Comparison of ENCODE assay signal across 23 cellular contexts in the genomic region with DNA sequence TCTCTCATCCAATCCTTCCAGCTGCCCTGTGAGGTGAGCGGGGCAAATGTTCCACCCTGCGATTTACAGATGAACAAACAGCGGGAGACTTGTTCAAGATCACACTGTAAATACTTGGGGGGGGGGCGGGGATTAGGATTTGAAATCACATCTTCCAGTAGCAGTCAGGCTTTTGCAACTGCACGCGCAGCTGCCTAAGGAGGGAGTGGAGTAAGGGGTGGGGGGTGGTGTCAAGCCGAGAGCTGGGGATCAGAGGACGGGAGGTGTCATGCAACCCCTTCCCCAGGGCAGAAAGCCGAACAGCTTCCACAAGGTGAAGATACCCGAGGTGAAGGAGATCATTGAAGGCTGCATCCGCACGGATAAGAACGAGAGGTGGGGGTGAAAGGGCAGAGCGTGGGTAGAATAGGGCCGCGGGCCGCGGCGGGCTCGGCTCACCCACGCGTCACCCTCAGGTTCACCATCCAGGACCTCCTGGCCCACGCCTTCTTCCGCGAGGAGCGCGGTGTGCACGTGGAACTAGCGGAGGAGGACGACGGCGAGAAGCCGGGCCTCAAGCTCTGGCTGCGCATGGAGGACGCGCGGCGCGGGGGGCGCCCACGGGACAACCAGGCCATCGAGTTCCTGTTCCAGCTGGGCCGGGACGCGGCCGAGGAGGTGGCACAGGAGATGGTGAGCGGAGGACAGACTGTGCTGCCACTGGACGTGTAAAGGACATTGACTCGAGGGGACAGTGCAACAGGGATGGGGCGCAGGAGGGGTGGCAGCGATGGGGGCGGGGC. TPM values are rescaled to one million over a fixed set of nuclear protein-coding genes. Genes with fewer than 3 reads are reported as not detected.
DNase-seq lines count a peak whose midpoint lies in the region; ATAC-seq and TF ChIP-seq lines count a peak whose summit lies in the region.
"Had no signal": no experiment of that assay in that cellular context is flagged by ENCODE, and none has a peak within 500 bp of the region (broad histone marks: within the 10 kb centered on the region; RNA-seq: fewer than 3 reads in every experiment).

No MANE protein-coding gene starts in this region.

- peak; percentile 61 for DNase-seq in activated CD4-positive, alpha-beta T cell treated with anti-CD3 and anti-CD28 coated beads, Interleukin-2, amount 10 ng/mL, durations not matched to agents 24 days and 14 days
- no peak for DNase-seq in activated CD4-positive, alpha-beta T cell treated with anti-CD3 and anti-CD28 coated beads for 1 hour
- no peak for DNase-seq in CD4-positive, alpha-beta T cell
- DNase-seq in naive thymus-derived CD8-positive, alpha-beta T cell: no peak
- DNase-seq in cortex of kidney (lab: John Stamatoyannopoulos, UW) (no peak), T1000 (lab: John Stamatoyannopoulos, UW) (no peak)
- DNase-seq: activated CD4-positive, alpha-beta memory T cell treated with anti-CD3 and anti-CD28 coated beads for 36 hours; DMS79 treated with DMSO at 0.1 percent for 48 hours; erythroblast; foreskin melanocyte; NCI-H187; NCI-H446; RPMI8226; small intestine had no signal

- peaks cover 16% of the 10 kb centered on the region for H3K4me1 Mint-ChIP-seq in activated CD4-positive, alpha-beta T cell treated with anti-CD3 and anti-CD28 coated beads, Interleukin-2, amount 10 ng/mL, durations not matched to agents 24 days and 14 days
- peaks cover 28% of the 10 kb centered on the region for H3K4me1 Mint-ChIP-seq in CD4-positive, alpha-beta T cell (ENCODE audit: low read depth)
- H3K4me1 Mint-ChIP-seq in activated T-helper 17 cell treated with anti-CD3 and anti-CD28 coated beads, Interleukin-2, amount 50 U/mL, for 72 hours: peaks cover 22% of the 10 kb centered on the region
- H3K4me1 Mint-ChIP-seq in naive thymus-derived CD8-positive, alpha-beta T cell: peaks cover 20 to 42% (median 32%) of the 10 kb centered on the region in 4 donors

- H3K27ac ChIP-seq in CD4-positive, alpha-beta T cell (ENCODE audit: low read depth, low read length): no peak overlapping the region
- H3K27ac ChIP-seq: HL-60, vagina had no signal

- H3K9me3 Mint-ChIP-seq in activated CD4-positive, alpha-beta T cell treated with anti-CD3 and anti-CD28 coated beads, Interleukin-2, amount 10 ng/mL, durations not matched to agents 24 days and 14 days: peaks cover 5% of the 10 kb centered on the region
- no peaks in the 10 kb centered on the region for H3K9me3 Mint-ChIP-seq in CD4-positive, alpha-beta T cell
- H3K9me3 Mint-ChIP-seq in activated T-helper 17 cell treated with anti-CD3 and anti-CD28 coated beads, Interleukin-2, amount 50 U/mL, for 72 hours: no peaks in the 10 kb centered on the region
- peaks cover 0 to 1% (median 0%) of the 10 kb centered on the region in 9 donors for H3K9me3 Mint-ChIP-seq in naive thymus-derived CD8-positive, alpha-beta T cell
- H3K9me3 Mint-ChIP-seq: activated CD4-positive, alpha-beta memory T cell treated with anti-CD3 and anti-CD28 coated beads for 36 hours; IgD-negative memory B cell; nephron had no signal

- no peak overlapping the region for H3K27ac Mint-ChIP-seq in activated CD4-positive, alpha-beta T cell treated with anti-CD3 and anti-CD28 coated beads, Interleukin-2, amount 10 ng/mL, durations not matched to agents 24 days and 14 days
- no peak overlapping the region for H3K27ac Mint-ChIP-seq in CD4-positive, alpha-beta T cell
- no peak overlapping the region for H3K27ac Mint-ChIP-seq in activated T-helper 17 cell treated with anti-CD3 and anti-CD28 coated beads, Interleukin-2, amount 50 U/mL, for 72 hours
- H3K27ac Mint-ChIP-seq in naive thymus-derived CD8-positive, alpha-beta T cell: no peak overlapping the region
- H3K27ac Mint-ChIP-seq: activated CD4-positive, alpha-beta memory T cell treated with anti-CD3 and anti-CD28 coated beads for 36 hours; nephron; progenitor cell of endocrine pancreas had no signal

- CTCF ChIA-PET in CD4-positive, alpha-beta T cell (lab: Charles Lee): no interaction called here

- no peak overlapping the region for H3K4me3 Mint-ChIP-seq in activated CD4-positive, alpha-beta T cell treated with anti-CD3 and anti-CD28 coated beads, Interleukin-2, amount 10 ng/mL, durations not matched to agents 24 days and 14 days
- peak overlapping the region; percentile 48 for H3K4me3 Mint-ChIP-seq in CD4-positive, alpha-beta T cell
- H3K4me3 Mint-ChIP-seq in activated T-helper 17 cell treated with anti-CD3 and anti-CD28 coated beads, Interleukin-2, amount 50 U/mL, for 72 hours: peak overlapping the region; percentile 18
- H3K4me3 Mint-ChIP-seq in naive thymus-derived CD8-positive, alpha-beta T cell: peak overlapping the region in 9 of 10 donors; percentile 34 to 77 (median 61)
- H3K4me3 Mint-ChIP-seq: activated CD4-positive, alpha-beta memory T cell treated with anti-CD3 and anti-CD28 coated beads for 36 hours; nephron had no signal

- H3K9me3 ChIP-seq in CD4-positive, alpha-beta T cell (ENCODE audit: control insufficient read depth, low read length): no peaks in the 10 kb centered on the region
- H3K9me3 ChIP-seq: vagina had no signal

- H3K27me3 ChIP-seq in CD4-positive, alpha-beta T cell (ENCODE audit: control insufficient read depth, insufficient read depth, low read length): peaks cover 70% of the 10 kb centered on the region

- POLR2A ChIA-PET in CD4-positive, alpha-beta T cell (lab: Charles Lee): interaction anchor here (1.0 kb wide), 1 partner anchor 208 kb away, joined by 3 read pairs; the partner anchor contains the start of gene PSMC3IP
- POLR2A ChIA-PET in naive thymus-derived CD8-positive, alpha-beta T cell (lab: Charles Lee): interaction anchor here (0.9 to 1.8 kb wide), 2 partner anchors 11 to 177 kb away, joined by 4 to 8 read pairs; partner anchors contain the start of gene VPS25

- peaks cover 3% of the 10 kb centered on the region for H3K36me3 Mint-ChIP-seq in activated CD4-positive, alpha-beta T cell treated with anti-CD3 and anti-CD28 coated beads, Interleukin-2, amount 10 ng/mL, durations not matched to agents 24 days and 14 days (ENCODE audit: low read depth)
- peaks cover under 1% of the 10 kb centered on the region for H3K36me3 Mint-ChIP-seq in CD4-positive, alpha-beta T cell (ENCODE audit: low read depth)
- peaks cover 7% of the 10 kb centered on the region for H3K36me3 Mint-ChIP-seq in activated T-helper 17 cell treated with anti-CD3 and anti-CD28 coated beads, Interleukin-2, amount 50 U/mL, for 72 hours (ENCODE audit: low read depth)
- peaks cover 0 to 5% (median 0%) of the 10 kb centered on the region in 3 donors for H3K36me3 Mint-ChIP-seq in naive thymus-derived CD8-positive, alpha-beta T cell
- H3K36me3 Mint-ChIP-seq: activated CD4-positive, alpha-beta memory T cell treated with anti-CD3 and anti-CD28 coated beads for 36 hours; IgD-negative memory B cell had no signal

- no peak for ATAC-seq in CD4-positive, alpha-beta T cell (ENCODE audit: poor library complexity)
- no peak for ATAC-seq in activated T-helper 17 cell treated with anti-CD3 and anti-CD28 coated beads, Interleukin-2, amount 50 U/mL, for 72 hours (replicated peaks)
- peak; percentile 53 to 54 for ATAC-seq in naive thymus-derived CD8-positive, alpha-beta T cell
- no peak for ATAC-seq in GM21786 (IDR thresholded peaks at IDR 0.05; ENCODE audit: unreplicated experiment)

- peaks cover 76% of the 10 kb centered on the region for H3K27me3 Mint-ChIP-seq in activated CD4-positive, alpha-beta T cell treated with anti-CD3 and anti-CD28 coated beads, Interleukin-2, amount 10 ng/mL, durations not matched to agents 24 days and 14 days
- H3K27me3 Mint-ChIP-seq in CD4-positive, alpha-beta T cell: peaks cover 65% of the 10 kb centered on the region
- H3K27me3 Mint-ChIP-seq in activated T-helper 17 cell treated with anti-CD3 and anti-CD28 coated beads, Interleukin-2, amount 50 U/mL, for 72 hours: peaks cover 53% of the 10 kb centered on the region
- peaks cover 33 to 76% (median 59%) of the 10 kb centered on the region in 5 donors for H3K27me3 Mint-ChIP-seq in naive thymus-derived CD8-positive, alpha-beta T cell

- no peak for TF ChIP-seq CTCF in CD4-positive, alpha-beta T cell (IDR thresholded peaks at IDR 0.05)

- intact Hi-C loops in activated CD4-positive, alpha-beta T cell treated with anti-CD3 and anti-CD28 coated beads, Interleukin-2, amount 10 ng/mL, durations not matched to agents 24 days and 14 days (cut with micrococcal nuclease): loop anchor here (5.0 kb wide), 1 partner anchor 108 kb away; the partner anchor contains the start of gene PLEKHH3
- intact Hi-C loops in CD4-positive, alpha-beta T cell (cut with DNase I, micrococcal nuclease): no loop called here

RNA-seq across cellular contexts. Expression of gene WNK4, which starts 4.6 kb away (rescaled TPM):
- 0.12 TPM in 2 replicates for total RNA-seq in activated CD4-positive, alpha-beta T cell treated with anti-CD3 and anti-CD28 coated beads, Interleukin-2, amount 10 ng/mL, durations not matched to agents 24 days and 14 days
- under 1 TPM; 0.42 to 0.74 TPM for total RNA-seq in CD4-positive, alpha-beta T cell
- 1 to 10 TPM in 1 of 2 donors, under 1 TPM in 1; 0.41 to 1.5 TPM for total RNA-seq in activated T-helper 17 cell treated with anti-CD3 and anti-CD28 coated beads, Interleukin-2, amount 50 U/mL, for 72 hours
- total RNA-seq in naive thymus-derived CD8-positive, alpha-beta T cell: under 1 TPM; 0.27 to 0.62 TPM
- polyA plus RNA-seq in naive thymus-derived CD8-positive, alpha-beta T cell: under 1 TPM in 1 of 3 donors, not detected in 2; 0.09 TPM
- total RNA-seq: mesenteric fat pad had no signal
- polyA plus RNA-seq: IgD-negative memory B cell had no signal

RNA-seq across cellular contexts. Expression of gene VPS25, which starts 11.8 kb away (rescaled TPM):
- total RNA-seq in activated CD4-positive, alpha-beta T cell treated with anti-CD3 and anti-CD28 coated beads, Interleukin-2, amount 10 ng/mL, durations not matched to agents 24 days and 14 days: 89.5 and 93.7 TPM in 2 replicates
- 10 to 100 TPM; 40.6 to 45.7 TPM for total RNA-seq in CD4-positive, alpha-beta T cell
- 10 to 100 TPM; 39.3 to 47.5 TPM for total RNA-seq in activated T-helper 17 cell treated with anti-CD3 and anti-CD28 coated beads, Interleukin-2, amount 50 U/mL, for 72 hours
- 10 to 100 TPM; 51.0 to 55.2 TPM for total RNA-seq in naive thymus-derived CD8-positive, alpha-beta T cell
- 10 to 100 TPM; 43.9 to 64.5 (median 56.3) TPM for polyA plus RNA-seq in naive thymus-derived CD8-positive, alpha-beta T cell

RNA-seq across cellular contexts. Expression of gene COA3, which starts 13.5 kb away (rescaled TPM):
- total RNA-seq in activated CD4-positive, alpha-beta T cell treated with anti-CD3 and anti-CD28 coated beads, Interleukin-2, amount 10 ng/mL, durations not matched to agents 24 days and 14 days: 50.4 and 50.7 TPM in 2 replicates
- 1 to 10 TPM; 4.0 to 4.5 TPM for total RNA-seq in CD4-positive, alpha-beta T cell
- total RNA-seq in activated T-helper 17 cell treated with anti-CD3 and anti-CD28 coated beads, Interleukin-2, amount 50 U/mL, for 72 hours: 10 to 100 TPM; 18.6 to 31.2 TPM
- 10 to 100 TPM; 26.7 to 27.0 TPM for total RNA-seq in naive thymus-derived CD8-positive, alpha-beta T cell
- 100 to 1,000 TPM; 106 to 119 (median 118) TPM for polyA plus RNA-seq in naive thymus-derived CD8-positive, alpha-beta T cell

RNA-seq across cellular contexts. Expression of gene CNTD1, which starts 13.7 kb away (rescaled TPM):
- not detected in 2 replicates for total RNA-seq in activated CD4-positive, alpha-beta T cell treated with anti-CD3 and anti-CD28 coated beads, Interleukin-2, amount 10 ng/mL, durations not matched to agents 24 days and 14 days
- total RNA-seq in CD4-positive, alpha-beta T cell: not detected
- under 1 TPM in 1 of 2 donors, not detected in 1; 0.24 TPM for total RNA-seq in activated T-helper 17 cell treated with anti-CD3 and anti-CD28 coated beads, Interleukin-2, amount 50 U/mL, for 72 hours
- not detected for total RNA-seq in naive thymus-derived CD8-positive, alpha-beta T cell
- under 1 TPM; 0.12 to 0.52 (median 0.24) TPM for polyA plus RNA-seq in naive thymus-derived CD8-positive, alpha-beta T cell
- total RNA-seq: activated CD4-positive, alpha-beta memory T cell treated with anti-CD3 and anti-CD28 coated beads for 36 hours; bronchial epithelial cell; mesenteric fat pad; progenitor cell of endocrine pancreas; vagina had no signal

RNA-seq across cellular contexts. Expression of gene RAMP2, which starts 24.0 kb away (rescaled TPM):
- not detected in 2 replicates for total RNA-seq in activated CD4-positive, alpha-beta T cell treated with anti-CD3 and anti-CD28 coated beads, Interleukin-2, amount 10 ng/mL, durations not matched to agents 24 days and 14 days
- not detected for total RNA-seq in CD4-positive, alpha-beta T cell
- total RNA-seq in activated T-helper 17 cell treated with anti-CD3 and anti-CD28 coated beads, Interleukin-2, amount 50 U/mL, for 72 hours: not detected
- not detected for total RNA-seq in naive thymus-derived CD8-positive, alpha-beta T cell
- polyA plus RNA-seq in naive thymus-derived CD8-positive, alpha-beta T cell: not detected
- total RNA-seq: activated CD4-positive, alpha-beta memory T cell treated with anti-CD3 and anti-CD28 coated beads for 36 hours; bronchial epithelial cell had no signal
- polyA plus RNA-seq: IgD-negative memory B cell had no signal

Comparison
In these comparisons a context has a peak if more than half of its experiments do, and no peak if none do; other contexts are left out.
1. ATAC-seq: peak in naive thymus-derived CD8-positive, alpha-beta T cell (2 of 2); none in CD4-positive, alpha-beta T cell (single experiment), activated T-helper 17 cell treated with anti-CD3 and anti-CD28 coated beads, Interleukin-2, amount 50 U/mL, for 72 hours (single experiment) and GM21786 (single experiment).